In the genomic region with DNA sequence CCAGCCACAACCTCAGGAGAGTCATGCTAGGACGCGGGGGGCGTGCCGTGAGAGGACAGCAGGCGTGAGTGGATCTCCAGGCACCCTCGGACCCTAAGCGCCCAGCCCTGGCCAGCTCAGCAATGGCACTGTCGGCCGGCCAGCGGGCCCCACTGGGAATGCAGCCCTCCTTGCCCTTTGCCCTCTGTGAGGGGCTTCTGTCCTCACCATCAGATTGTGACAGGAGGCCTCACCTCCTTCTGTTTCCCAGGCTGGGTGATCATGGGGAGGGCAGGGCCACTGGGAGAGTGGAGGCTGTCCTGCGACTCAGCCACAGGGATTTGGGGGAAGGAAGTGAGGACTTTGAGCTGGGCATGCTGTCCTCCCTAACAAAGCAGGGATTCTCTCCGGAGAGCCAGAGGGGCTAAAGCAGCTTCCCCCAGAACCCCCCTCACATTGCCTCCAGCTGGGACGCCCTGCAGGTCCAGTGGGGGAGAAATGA, we compare ENCODE assay signal across 17 cellular contexts. TPM values are rescaled to one million over a fixed set of nuclear protein-coding genes. Genes with fewer than 3 reads are reported as not detected.
"Had no signal": no experiment of that assay in that cellular context is flagged by ENCODE, and none has a peak within 500 bp of the region (broad histone marks: within the 10 kb centered on the region; RNA-seq: fewer than 3 reads in every experiment).

No MANE protein-coding gene starts in this region.

- H3K9me3 ChIP-seq: gastrocnemius medialis, pancreas, thoracic aorta had no signal

- H3K36me3 ChIP-seq: brain microvascular endothelial cell, gastrocnemius medialis, pancreas, thoracic aorta had no signal

- H3K27ac Mint-ChIP-seq: activated CD8-positive, alpha-beta T cell treated with anti-CD3 and anti-CD28 coated beads, Interleukin-2, amount 10 ng/mL, durations not matched to agents 7 days and 5 days; activated naive CD8-positive, alpha-beta T cell treated with anti-CD3 and anti-CD28 coated beads, Interleukin-2, amount 10 ng/mL, durations not matched to agents 7 days and 5 days; dendritic cell treated with granulocyte-macrophage colony-stimulating factor and Interleukin-4, amounts not matched to agents 40 ng/mL and 50 ng/mL, for 4 days; effector memory CD8-positive, alpha-beta T cell had no signal

- H3K4me1 ChIP-seq: gastrocnemius medialis, pancreas had no signal

- H3K4me1 Mint-ChIP-seq: activated naive CD8-positive, alpha-beta T cell treated with anti-CD3 and anti-CD28 coated beads, Interleukin-2, amount 10 ng/mL, durations not matched to agents 7 days and 5 days; stimulated activated naive CD8-positive, alpha-beta T cell treated with anti-CD3 and anti-CD28 coated beads, Interleukin-15, amount 100 ng/mL, for 72 hours had no signal

- H3K27ac ChIP-seq: brain microvascular endothelial cell, gastrocnemius medialis, pancreas, thoracic aorta had no signal

- H3K4me3 ChIP-seq: gastrocnemius medialis, lung, pancreas, thoracic aorta had no signal

- H3K9me3 Mint-ChIP-seq: effector memory CD8-positive, alpha-beta T cell had no signal

- H3K36me3 Mint-ChIP-seq: activated naive CD8-positive, alpha-beta T cell treated with anti-CD3 and anti-CD28 coated beads, Interleukin-2, amount 10 ng/mL, durations not matched to agents 7 days and 5 days had no signal

- H3K4me3 Mint-ChIP-seq: activated CD8-positive, alpha-beta T cell treated with anti-CD3 and anti-CD28 coated beads, Interleukin-2, amount 10 ng/mL, durations not matched to agents 7 days and 5 days; activated naive CD8-positive, alpha-beta T cell treated with anti-CD3 and anti-CD28 coated beads, Interleukin-2, amount 10 ng/mL, durations not matched to agents 7 days and 5 days; dendritic cell treated with granulocyte-macrophage colony-stimulating factor and Interleukin-4, amounts not matched to agents 40 ng/mL and 50 ng/mL, for 4 days; effector memory CD8-positive, alpha-beta T cell; stimulated activated naive CD8-positive, alpha-beta T cell treated with anti-CD3 and anti-CD28 coated beads, Interleukin-15, amount 100 ng/mL, for 72 hours had no signal

- DNase-seq: activated CD8-positive, alpha-beta memory T cell treated with anti-CD3 and anti-CD28 coated beads, Interleukin-2, amount 50 U/mL, for 4 hours; activated CD8-positive, alpha-beta T cell treated with anti-CD3 and anti-CD28 coated beads, Interleukin-2, amount 10 ng/mL, durations not matched to agents 7 days and 5 days; activated gamma-delta T cell treated with Interleukin-2 at 50 U/mL for 16 hours; activated naive CD8-positive, alpha-beta T cell treated with anti-CD3 and anti-CD28 coated beads, Interleukin-2, amount 10 ng/mL, durations not matched to agents 7 days and 5 days; activated T-cell treated with anti-CD3 and anti-CD28 coated beads, Interleukin-2, amount 50 U/mL, for 48 hours; brain microvascular endothelial cell; cerebellar nuclear complex; effector memory CD8-positive, alpha-beta T cell; hypothalamus; midbrain; pancreas; stimulated activated naive CD8-positive, alpha-beta T cell treated with anti-CD3 and anti-CD28 coated beads, Interleukin-15, amount 100 ng/mL, for 72 hours had no signal

- FAIRE-seq: pancreas had no signal

RNA-seq across cellular contexts. Expression of a gene that starts 6.6 kb away (rescaled TPM):
- total RNA-seq: myocyte had no signal
